ENCODE assay signal across 18 cellular contexts in genomic region chrX:24166078-24166477, GRCh38.
"Had no signal": no experiment of that assay in that cellular context is flagged by ENCODE, and none has a peak within 500 bp of the region (broad histone marks: within the 10 kb centered on the region; RNA-seq: fewer than 3 reads in every experiment).

No MANE protein-coding gene starts in this region.

- H2AFZ ChIP-seq: parathyroid adenoma had no signal

- H3K27me3 Mint-ChIP-seq: brain, naive B cell had no signal

- H3K36me3 ChIP-seq: tibial nerve, vagina had no signal

- H3K27ac ChIP-seq: parathyroid adenoma, skin epidermis, tibial nerve, vagina had no signal

- H3K27ac Mint-ChIP-seq: activated naive CD4-positive, alpha-beta T cell treated with anti-CD3 and anti-CD28 coated beads for 36 hours had no signal

- H3K27me3 ChIP-seq: tibial nerve, vagina had no signal

- FAIRE-seq: islet of Langerhans had no signal

- H3K4me3 ChIP-seq: skin epidermis, tibial nerve, vagina had no signal

- H3K9ac ChIP-seq: parathyroid adenoma had no signal

- H3K9me3 Mint-ChIP-seq: activated naive CD4-positive, alpha-beta T cell treated with anti-CD3 and anti-CD28 coated beads for 36 hours; brain; naive B cell had no signal

- DNase-seq: activated CD4-positive, alpha-beta T cell treated with anti-CD3 and anti-CD28 coated beads, Interleukin-2, amount 50 U/mL, for 1 hour; activated naive CD4-positive, alpha-beta T cell treated with anti-CD3 and anti-CD28 coated beads for 36 hours; activated T-cell treated with anti-CD3 and anti-CD28 coated beads for 4 hours; amniotic stem cell; central memory CD4-positive, alpha-beta T cell; cortex of kidney; effector CD4-positive, alpha-beta T cell; naive B cell; retina; stimulated activated CD4-positive, alpha-beta T cell treated with anti-CD3 and anti-CD28 coated beads, Interleukin-4, amount 100 ng/mL, for 24 hours; stimulated activated naive CD4-positive, alpha-beta T cell; SW 1271 had no signal

- H3K4me3 Mint-ChIP-seq: activated naive CD4-positive, alpha-beta T cell treated with anti-CD3 and anti-CD28 coated beads for 36 hours; brain; naive B cell had no signal

- H3K9me3 ChIP-seq: tibial nerve, vagina had no signal
